ENCODE assay signal across 16 cellular contexts in genomic region chr1:56573311-56573710, GRCh38. TPM values are rescaled to one million over a fixed set of nuclear protein-coding genes. Genes with fewer than 3 reads are reported as not detected.
DNase-seq lines count a peak whose midpoint lies in the region; ATAC-seq and TF ChIP-seq lines count a peak whose summit lies in the region.
"Had no signal": no experiment of that assay in that cellular context is flagged by ENCODE, and none has a peak within 500 bp of the region (broad histone marks: within the 10 kb centered on the region; RNA-seq: fewer than 3 reads in every experiment).

No MANE protein-coding gene starts in this region.

- H3K4me3 ChIP-seq in PC-9 (peak overlapping the region; percentile 23; the same call in 1 of the 2 replicates), right atrium auricular region (peak overlapping the region in 1 of 2 donors; percentile 7), psoas muscle (peak overlapping the region; percentile 24)
- H3K4me3 ChIP-seq: SJCRH30 had no signal

- H3K4me2 ChIP-seq in PC-9 = peak overlapping the region; percentile 64

- 9 to 26% (median 16%) methylated on average over 4 of the region's 4 CpGs for WGBS in psoas muscle, 3 donors

- peaks cover 43% of the 10 kb centered on the region for H3F3A ChIP-seq in PC-9 (ENCODE audit: insufficient read depth, low read depth)

- H3K4me3 Mint-ChIP-seq in CD14-positive monocyte = no peak overlapping the region
- H3K4me3 Mint-ChIP-seq: CD4-positive, alpha-beta T cell; central memory CD8-positive, alpha-beta T cell had no signal

- no peak for TF ChIP-seq CTCF in PC-9 (conservative IDR thresholded peaks at IDR 0.05)
- no peak for TF ChIP-seq CTCF in right atrium auricular region (IDR thresholded peaks at IDR 0.05)
- TF ChIP-seq CTCF in psoas muscle (IDR thresholded peaks at IDR 0.05) = no peak
- TF ChIP-seq CTCF in CD14-positive monocyte (IDR thresholded peaks at IDR 0.05) = no peak

- intact Hi-C loops in PC-9 (cut with micrococcal nuclease; ENCODE audit: unreplicated experiment) = loop anchor here (10.0 kb wide), 1 partner anchor 449 kb away; no protein-coding TSS in a partner anchor
- intact Hi-C loops in psoas muscle (cut with DNase I) = no loop called here
- intact Hi-C loops in CD14-positive monocyte (cut with micrococcal nuclease) = loop anchor here in 1 of 2 donors (10.0 kb wide), 1 partner anchor 159 kb away; no protein-coding TSS in a partner anchor

- H3K79me2 ChIP-seq in PC-9 (ENCODE audit: low read depth) = peaks cover 96% of the 10 kb centered on the region

- H2AFZ ChIP-seq in PC-9 = no peak overlapping the region

- BruUV-seq in PC-9 (replicated peaks; lab: Mats Ljungman, UMichigan) = no TSS peak

- H3K27ac ChIP-seq in PC-9 = peak overlapping the region; percentile 45
- H3K27ac ChIP-seq in right atrium auricular region = peak overlapping the region; percentile 44 to 61
- no peak overlapping the region for H3K27ac ChIP-seq in psoas muscle
- H3K27ac ChIP-seq: SJCRH30 had no signal

- H3K9me3 ChIP-seq in PC-9 (ENCODE audit: insufficient read depth, low read depth) (no peaks in the 10 kb centered on the region), right atrium auricular region (no peaks in the 10 kb centered on the region), psoas muscle (no peaks in the 10 kb centered on the region)
- H3K9me3 ChIP-seq: SJCRH30 had no signal

- peaks cover 83% of the 10 kb centered on the region for H3K4me1 ChIP-seq in PC-9 (replicated peaks; ENCODE audit: insufficient read depth)
- peaks cover 0 to 71% of the 10 kb centered on the region in 2 donors for H3K4me1 ChIP-seq in right atrium auricular region
- H3K4me1 ChIP-seq in psoas muscle = peaks cover 62% of the 10 kb centered on the region
- H3K4me1 ChIP-seq: SJCRH30 had no signal

- no peaks in the 10 kb centered on the region for H3K9me2 ChIP-seq in PC-9 (ENCODE audit: insufficient read depth)

- H3K36me3 Mint-ChIP-seq in CD14-positive monocyte = no peaks in the 10 kb centered on the region

- no peak for ATAC-seq in psoas muscle

- peaks cover 22% of the 10 kb centered on the region for H3K4me1 Mint-ChIP-seq in CD14-positive monocyte
- H3K4me1 Mint-ChIP-seq: central memory CD8-positive, alpha-beta T cell had no signal

- DNase-seq in COLO668 (lab: John Stamatoyannopoulos, UW; ENCODE audit: unreplicated experiment) (peak; percentile 63), PC-9 (no peak), right atrium auricular region (ENCODE audit: low spot score) (no peak), psoas muscle (no peak), CD14-positive monocyte (ENCODE audit: low spot score) (no peak), mucosa of gallbladder (ENCODE audit: low spot score) (no peak), T-helper 1 cell (no peak)
- no peak for DNase-seq in stimulated activated CD4-positive, alpha-beta T cell treated with anti-CD3 and anti-CD28 coated beads, Interleukin-4, amount 100 ng/mL, for 4 hours
- DNase-seq: CD4-positive, alpha-beta T cell; foreskin fibroblast; kidney glomerular epithelial cell; NCI-H446; posterior cingulate gyrus; SJCRH30 had no signal

- no peaks in the 10 kb centered on the region for H3K9me3 Mint-ChIP-seq in CD14-positive monocyte
- H3K9me3 Mint-ChIP-seq: activated T-helper 2 cell treated with anti-CD3 and anti-CD28 coated beads, Interferon-gamma antibody, Interleukin-2, Interleukin-4, amounts not matched to agents 10 μg/mL and 5 μg/mL and 100 μg/mL, durations not matched to agents 14 hours and 24 hours and 36 hours; CD4-positive, alpha-beta T cell; central memory CD8-positive, alpha-beta T cell had no signal

- H3K36me3 ChIP-seq in PC-9 (ENCODE audit: low read depth) (peaks cover under 1% of the 10 kb centered on the region; the same call in 1 of the 2 replicates), right atrium auricular region (no peaks in the 10 kb centered on the region), psoas muscle (ENCODE audit: insufficient read depth in 1 of 2, low read depth in 1 of 2) (no peaks in the 10 kb centered on the region)
- H3K36me3 ChIP-seq: SJCRH30 had no signal

- CTCF ChIA-PET in PC-9 (lab: Charles Lee) = no interaction called here

- H4K20me1 ChIP-seq in PC-9 (ENCODE audit: insufficient read depth) = peaks cover 8% of the 10 kb centered on the region

- POLR2A ChIA-PET in PC-9 (lab: Charles Lee; ENCODE audit: unreplicated experiment) = no interaction called here

- peaks cover 12 to 25% (median 22%) of the 10 kb centered on the region in 3 donors for H3K27me3 Mint-ChIP-seq in CD14-positive monocyte (ENCODE audit: low read depth in 3 of 3)

- H3K27me3 ChIP-seq in PC-9 (ENCODE audit: insufficient read depth, low read depth) = no peaks in the 10 kb centered on the region
- no peaks in the 10 kb centered on the region for H3K27me3 ChIP-seq in right atrium auricular region
- no peaks in the 10 kb centered on the region for H3K27me3 ChIP-seq in psoas muscle (ENCODE audit: insufficient read depth in 3 of 3, low read length in 2 of 3)

- no peak overlapping the region for H3K27ac Mint-ChIP-seq in CD14-positive monocyte
- H3K27ac Mint-ChIP-seq: activated T-helper 2 cell treated with anti-CD3 and anti-CD28 coated beads, Interferon-gamma antibody, Interleukin-2, Interleukin-4, amounts not matched to agents 10 μg/mL and 5 μg/mL and 100 μg/mL, durations not matched to agents 14 hours and 24 hours and 36 hours; CD4-positive, alpha-beta T cell had no signal

RNA-seq across cellular contexts. Expression of gene PLPP3, which starts 6.1 kb away (rescaled TPM):
- 16.5 and 22.4 TPM in 2 replicates for total RNA-seq in PC-9 (2021)
- total RNA-seq in right atrium auricular region = 10 to 100 TPM; 83.1 to 94.1 TPM
- 10 to 100 TPM; 35.5 to 51.0 (median 43.6) TPM for total RNA-seq in psoas muscle
- 10 to 100 TPM; 41.2 to 69.1 (median 46.3) TPM for polyA plus RNA-seq in psoas muscle
- under 1 TPM in 1 of 2 donors, not detected in 1; 0.21 TPM for polyA plus RNA-seq in CD14-positive monocyte
- total RNA-seq in mucosa of gallbladder = 68.2 TPM
- total RNA-seq: activated T-helper 2 cell treated with anti-CD3 and anti-CD28 coated beads, Interferon-gamma antibody, Interleukin-2, Interleukin-4, amounts not matched to agents 10 μg/mL and 5 μg/mL and 100 μg/mL, durations not matched to agents 14 hours and 24 hours and 36 hours; CD4-positive, alpha-beta T cell; SJCRH30 had no signal
